1 cellular context compared by ENCODE assay signal in genomic region chr18:45916302-45916701, GRCh38.
TF ChIP-seq lines count a peak whose summit lies in the region.

No MANE protein-coding gene starts in this region.

TF ChIP-seq in WTC11, 78 proteins besides CTCF, POLR2A, EP300 and RAD21 (continued from another document):
- no peak for TF ChIP-seq FOXP4 (CRISPR knock-in tag; IDR thresholded peaks at IDR 0.05)
- no peak for TF ChIP-seq HMGA2 (CRISPR knock-in tag; IDR thresholded peaks at IDR 0.05)
- no peak for TF ChIP-seq RELA (CRISPR knock-in tag; IDR thresholded peaks at IDR 0.05; ENCODE audit: borderline replicate concordance)
- no peak for TF ChIP-seq JAZF1 (CRISPR knock-in tag; IDR thresholded peaks at IDR 0.05)
- TF ChIP-seq PRDM15 (CRISPR knock-in tag; IDR thresholded peaks at IDR 0.05), result no peak
